In genomic region chr21:39078322-39079065, GRCh38 we compare ENCODE assay signal across 18 cellular contexts.
"Had no signal": no experiment of that assay in that cellular context is flagged by ENCODE, and none has a peak within 500 bp of the region (broad histone marks: within the 10 kb centered on the region; RNA-seq: fewer than 3 reads in every experiment).

No MANE protein-coding gene starts in this region.

- H3K4me3 ChIP-seq: mucosa of descending colon, suprapubic skin had no signal

- H3K36me3 Mint-ChIP-seq: activated naive CD8-positive, alpha-beta T cell treated with anti-CD3 and anti-CD28 coated beads for 36 hours; brain; type B pancreatic cell had no signal

- ATAC-seq: mucosa of descending colon; naive thymus-derived CD8-positive, alpha-beta T cell; stimulated activated naive CD8-positive, alpha-beta T cell treated with anti-CD3 and anti-CD28 coated beads, Interleukin-15, Interleukin-2, amounts not matched to agents 100 U/mL and 50 U/mL, for 24 hours had no signal

- H3K36me3 ChIP-seq: suprapubic skin had no signal

- H3K4me1 Mint-ChIP-seq: activated naive CD8-positive, alpha-beta T cell treated with anti-CD3 and anti-CD28 coated beads for 36 hours had no signal

- DNase-seq: activated CD4-positive, CD25-positive, alpha-beta regulatory T cell; activated naive CD8-positive, alpha-beta T cell treated with anti-CD3 and anti-CD28 coated beads for 36 hours; central memory CD4-positive, alpha-beta T cell; cortex of kidney; effector memory CD4-positive, alpha-beta T cell; hippocampal formation; mucosa of descending colon; naive thymus-derived CD8-positive, alpha-beta T cell; nucleus accumbens; posterior cingulate gyrus; retina; small intestine; stimulated activated naive CD8-positive, alpha-beta T cell treated with anti-CD3 and anti-CD28 coated beads, Interleukin-15, Interleukin-2, amounts not matched to agents 100 U/mL and 50 U/mL, for 24 hours had no signal

- H3K4me3 Mint-ChIP-seq: activated naive CD8-positive, alpha-beta T cell treated with anti-CD3 and anti-CD28 coated beads for 36 hours; activated T-helper 1 cell treated with anti-CD3 and anti-CD28 coated beads, Interleukin-12 subunit alpha, Interleukin-12 subunit beta, Interleukin-2, Interleukin-4 antibody, amounts not matched to agents 30 ng/mL and 10 ng/mL and 1 ng/mL, durations not matched to agents 14 hours and 24 hours and 36 hours; brain; naive thymus-derived CD8-positive, alpha-beta T cell; T-helper 2 cell treated with Interferon-gamma antibody and Interleukin-4, amounts not matched to agents 5 μg/mL and 100 μg/mL, for 36 hours; type B pancreatic cell had no signal

- H3K27ac Mint-ChIP-seq: activated naive CD8-positive, alpha-beta T cell treated with anti-CD3 and anti-CD28 coated beads for 36 hours; activated T-helper 1 cell treated with anti-CD3 and anti-CD28 coated beads, Interleukin-12 subunit alpha, Interleukin-12 subunit beta, Interleukin-2, Interleukin-4 antibody, amounts not matched to agents 30 ng/mL and 10 ng/mL and 1 ng/mL, durations not matched to agents 14 hours and 24 hours and 36 hours; naive thymus-derived CD8-positive, alpha-beta T cell; T-helper 2 cell treated with Interferon-gamma antibody and Interleukin-4, amounts not matched to agents 5 μg/mL and 100 μg/mL, for 36 hours; type B pancreatic cell had no signal

- H3K9me3 ChIP-seq: suprapubic skin had no signal

- H3K27ac ChIP-seq: suprapubic skin had no signal

- H3K27me3 ChIP-seq: suprapubic skin had no signal

- H3K9me3 Mint-ChIP-seq: activated T-helper 1 cell treated with anti-CD3 and anti-CD28 coated beads, Interleukin-12 subunit alpha, Interleukin-12 subunit beta, Interleukin-2, Interleukin-4 antibody, amounts not matched to agents 30 ng/mL and 10 ng/mL and 1 ng/mL, durations not matched to agents 14 hours and 24 hours and 36 hours; type B pancreatic cell had no signal
